In the genomic region with DNA sequence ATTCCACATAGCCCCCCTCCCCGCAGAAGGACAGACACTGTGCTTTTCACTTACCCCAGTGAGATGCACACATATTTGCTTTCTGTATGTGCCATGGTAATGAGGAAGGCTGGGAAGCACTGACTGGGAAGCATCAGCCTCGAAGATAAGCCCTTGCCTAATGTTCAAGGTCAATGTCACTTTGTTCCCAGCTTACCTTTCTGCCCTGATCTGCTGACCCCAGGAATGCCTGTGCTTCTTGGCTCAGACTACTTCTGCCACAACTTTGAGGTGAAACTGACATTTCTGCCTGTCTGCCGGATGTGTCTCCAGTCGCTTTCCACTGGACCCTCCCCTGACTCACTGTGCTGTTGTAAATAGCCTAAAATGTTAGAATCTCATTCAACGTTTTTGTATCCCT, we compare ENCODE assay signal across 2 cellular contexts.
TF ChIP-seq lines count a peak whose summit lies in the region.

No MANE protein-coding gene starts in this region.

TF ChIP-seq in A549, 52 proteins besides CTCF, POLR2A, EP300 and RAD21 (continued from another document):
- TF ChIP-seq, protein P1, sequence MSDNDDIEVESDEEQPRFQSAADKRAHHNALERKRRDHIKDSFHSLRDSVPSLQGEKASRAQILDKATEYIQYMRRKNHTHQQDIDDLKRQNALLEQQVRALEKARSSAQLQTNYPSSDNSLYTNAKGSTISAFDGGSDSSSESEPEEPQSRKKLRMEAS (IDR thresholded peaks at IDR 0.05), result no peak
- TF ChIP-seq POLR2AphosphoS2 (conservative IDR thresholded peaks at IDR 0.05; ENCODE audit: low read length), result no peak
- TF ChIP-seq BHLHE40 (IDR thresholded peaks at IDR 0.05; ENCODE audit: low read depth, low read length), result no peak
- TF ChIP-seq NPAS2 (CRISPR knock-in tag; IDR thresholded peaks at IDR 0.05; ENCODE audit: borderline replicate concordance), result no peak
- no peak for TF ChIP-seq KDM5A (IDR thresholded peaks at IDR 0.05)
- no peak for TF ChIP-seq TP53 (CRISPR knock-in tag; IDR thresholded peaks at IDR 0.05)
- no peak for TF ChIP-seq RARB (CRISPR knock-in tag; IDR thresholded peaks at IDR 0.05)
- TF ChIP-seq EHF (CRISPR knock-in tag; IDR thresholded peaks at IDR 0.05), result no peak
- TF ChIP-seq EHMT2 (IDR thresholded peaks at IDR 0.05; ENCODE audit: low read depth), result no peak
- TF ChIP-seq RFX5 (IDR thresholded peaks at IDR 0.05), result no peak
- no peak for TF ChIP-seq JUN (IDR thresholded peaks at IDR 0.05)
- TF ChIP-seq PHF8 (IDR thresholded peaks at IDR 0.05; ENCODE audit: borderline replicate concordance, low read depth), result no peak
- TF ChIP-seq TFCP2L1 (CRISPR knock-in tag; IDR thresholded peaks at IDR 0.05), result no peak
- no peak for TF ChIP-seq ZC3H11A (IDR thresholded peaks at IDR 0.05)
- no peak for TF ChIP-seq ZSCAN20 (CRISPR knock-in tag; IDR thresholded peaks at IDR 0.05)
- no peak for TF ChIP-seq ZFP36 (IDR thresholded peaks at IDR 0.05; ENCODE audit: borderline replicate concordance, partially characterized antibody)
- TF ChIP-seq, protein P2, sequence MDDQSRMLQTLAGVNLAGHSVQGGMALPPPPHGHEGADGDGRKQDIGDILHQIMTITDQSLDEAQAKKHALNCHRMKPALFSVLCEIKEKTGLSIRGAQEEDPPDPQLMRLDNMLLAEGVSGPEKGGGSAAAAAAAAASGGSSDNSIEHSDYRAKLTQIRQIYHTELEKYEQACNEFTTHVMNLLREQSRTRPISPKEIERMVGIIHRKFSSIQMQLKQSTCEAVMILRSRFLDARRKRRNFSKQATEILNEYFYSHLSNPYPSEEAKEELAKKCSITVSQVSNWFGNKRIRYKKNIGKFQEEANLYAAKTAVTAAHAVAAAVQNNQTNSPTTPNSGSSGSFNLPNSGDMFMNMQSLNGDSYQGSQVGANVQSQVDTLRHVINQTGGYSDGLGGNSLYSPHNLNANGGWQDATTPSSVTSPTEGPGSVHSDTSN (IDR thresholded peaks at IDR 0.05), result no peak
- no peak for TF ChIP-seq SREBF2 (IDR thresholded peaks at IDR 0.05)
- TF ChIP-seq CBX2 (IDR thresholded peaks at IDR 0.05; ENCODE audit: borderline replicate concordance, low read depth), result no peak

TF ChIP-seq in endothelial cell of umbilical vein, 7 proteins besides CTCF, POLR2A, EP300 and RAD21 (continued from another document):
- TF ChIP-seq EZH2 (IDR thresholded peaks at IDR 0.05; ENCODE audit: borderline replicate concordance, low read depth, low read length, severe bottlenecking) (no peak), MYC (IDR thresholded peaks at IDR 0.05; ENCODE audit: low read depth, low read length) (no peak), POLR2AphosphoS5 (IDR thresholded peaks at IDR 0.05; ENCODE audit: insufficient read depth, low read depth, low read length) (no peak), JUN (IDR thresholded peaks at IDR 0.05; ENCODE audit: borderline replicate concordance, insufficient read depth, insufficient read length, low read depth) (no peak)
- TF ChIP-seq, protein P1 (IDR thresholded peaks at IDR 0.05; ENCODE audit: insufficient read depth, insufficient read length), result no peak
